In the genomic region with DNA sequence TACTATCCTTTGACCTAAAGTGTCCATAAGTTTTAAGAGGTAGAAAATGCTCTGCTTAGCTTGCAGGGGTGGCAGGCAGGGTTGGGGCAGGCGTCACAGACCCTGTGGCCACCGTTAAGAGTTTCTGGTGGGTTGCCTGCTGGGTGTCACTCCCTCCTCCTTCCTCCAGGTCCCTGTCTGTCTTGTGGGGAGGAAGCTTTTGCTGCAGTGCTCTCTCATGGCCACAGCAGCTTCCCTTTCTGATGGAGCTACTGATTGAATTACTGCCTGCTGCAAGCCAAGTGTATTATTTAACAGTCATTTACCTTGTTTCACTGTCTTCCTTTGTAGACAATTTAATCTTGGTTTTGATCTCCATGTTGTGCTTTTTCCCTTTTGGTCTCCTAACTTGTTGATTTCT, we compare ENCODE assay signal across 22 cellular contexts.
DNase-seq lines count a peak whose midpoint lies in the region; ATAC-seq, FAIRE-seq and TF ChIP-seq lines count a peak whose summit lies in the region.
"Had no signal": no experiment of that assay in that cellular context is flagged by ENCODE, and none has a peak within 500 bp of the region (broad histone marks: within the 10 kb centered on the region; RNA-seq: fewer than 3 reads in every experiment).

No MANE protein-coding gene starts in this region.

- TF ChIP-seq CTCF in DND-41 (IDR thresholded peaks at IDR 0.05; ENCODE audit: borderline replicate concordance, extremely low read depth, low read length, poor library complexity, severe bottlenecking) (peak; percentile 56), Loucy (conservative IDR thresholded peaks at IDR 0.05; ENCODE audit: low read length) (no peak), GM12878 (IDR thresholded peaks at IDR 0.05 in 2 of 3, conservative IDR thresholded peaks at IDR 0.05 in 1 of 3; ENCODE audit: control insufficient read depth in 2 of 3, extremely low read depth in 1 of 3, insufficient read depth in 1 of 3, low read depth in 3 of 3, low read length in 3 of 3) (0 out of 6 replicates have a peak, but pooled peaks of 1 of the 3 experiments have one; percentile 3), dorsolateral prefrontal cortex (IDR thresholded peaks at IDR 0.05 in 54 of 56, conservative IDR thresholded peaks at IDR 0.05 in 2 of 56; ENCODE audit: low read depth in 1 of 56, partially characterized antibody in 56 of 56) (no peak)

- H4K20me1 ChIP-seq in DND-41 (ENCODE audit: insufficient read depth, low read length) (no peaks in the 10 kb centered on the region), Loucy (ENCODE audit: insufficient read depth, low read length, poor library complexity, severe bottlenecking) (no peaks in the 10 kb centered on the region), GM12878 (ENCODE audit: control insufficient read depth, insufficient read depth) (no peaks in the 10 kb centered on the region)

- H3K36me3 ChIP-seq in DND-41 (ENCODE audit: insufficient read depth, low read length) (no peaks in the 10 kb centered on the region), Loucy (ENCODE audit: insufficient read depth, low read length) (no peaks in the 10 kb centered on the region), GM12878 (ENCODE audit: control insufficient read depth in 2 of 2, insufficient read depth in 2 of 2, low read length in 1 of 2) (no peaks in the 10 kb centered on the region)

- TF ChIP-seq POLR2A in GM12878 (IDR thresholded peaks at IDR 0.05; ENCODE audit: low read depth, low read length): no peak

- no peak for FAIRE-seq in GM12878 (lab: Jason Lieb, UNC)
- FAIRE-seq: GM19239 had no signal

- WGBS in GM12878 (ENCODE audit: insufficient coverage, insufficient replicate concordance, low lambda C conversion rate, missing lambda C conversion rate): 0% methylated on average over 2 of the region's 2 CpGs

- H3K27ac ChIP-seq in DND-41 (ENCODE audit: low read length): peak overlapping the region; percentile 83
- no peak overlapping the region for H3K27ac ChIP-seq in GM12878 (ENCODE audit: control insufficient read depth, insufficient read depth)
- no peak overlapping the region for H3K27ac ChIP-seq in dorsolateral prefrontal cortex

- H3K9me2 ChIP-seq in Loucy (replicated peaks; ENCODE audit: low read depth, low read length): no peaks in the 10 kb centered on the region

- peak overlapping the region; percentile 68 for H3K4me2 ChIP-seq in DND-41 (ENCODE audit: insufficient read depth, low read length)
- peak overlapping the region; percentile 35 for H3K4me2 ChIP-seq in Loucy (ENCODE audit: low read depth, low read length, poor library complexity, severe bottlenecking)
- H3K4me2 ChIP-seq in GM12878 (ENCODE audit: control insufficient read depth, insufficient read depth): no peak overlapping the region

- SMC1A ChIA-PET in GM12878 (lab: Charles Lee; ENCODE audit: uncharacterized antibody, unreplicated experiment): interaction anchor here (0.7 to 3.9 kb wide), 19 partner anchors 9 to 351 kb away, joined by 3 to 21 read pairs (median 5); no protein-coding TSS in a partner anchor

- H3K9me3 ChIP-seq in DND-41 (ENCODE audit: insufficient read depth, low read length, severe bottlenecking): no peaks in the 10 kb centered on the region
- no peaks in the 10 kb centered on the region for H3K9me3 ChIP-seq in Loucy (ENCODE audit: insufficient read depth, low read depth, low read length)
- H3K9me3 ChIP-seq in GM12878 (replicated peaks; ENCODE audit: control insufficient read depth, insufficient read depth, low read length): no peaks in the 10 kb centered on the region
- H3K9me3 ChIP-seq: Caco-2 had no signal

- H3K4me3 ChIP-seq in DND-41 (ENCODE audit: low read depth in 1 of 2, low read length in 2 of 2): peak overlapping the region in 1 of 2 experiments; percentile 44; a peak in 2 of 4 replicates
- no peak overlapping the region for H3K4me3 ChIP-seq in Loucy (ENCODE audit: low read length, poor library complexity, severe bottlenecking)
- H3K4me3 ChIP-seq in GM12878: no peak overlapping the region
- H3K4me3 ChIP-seq in dorsolateral prefrontal cortex: no peak overlapping the region

- DNase-seq in DND-41 (peak; percentile 77), GM12878 (ENCODE audit: low read depth, low spot score) (no peak), DMS53 (lab: John Stamatoyannopoulos, UW) (no peak), dorsolateral prefrontal cortex (no peak)
- DNase-seq in activated CD4-positive, alpha-beta memory T cell treated with anti-CD3 and anti-CD28 coated beads for 36 hours: no peak
- DNase-seq: Caco-2, DMS153, EL, H7, HFFc6, NCI-H1105 treated with DMSO at 0.1 percent for 48 hours, NCI-H1694, NCI-H510A, NCI-H748 treated with DMSO at 0.1 percent for 48 hours, SHP77 treated with DMSO at 0.1 percent for 48 hours had no signal

- peak; percentile 97 for ATAC-seq in DND-41 (ENCODE audit: insufficient read depth, low read depth)
- ATAC-seq in GM19463 (IDR thresholded peaks at IDR 0.05; ENCODE audit: unreplicated experiment): peak; percentile 33
- peak; percentile 64 for ATAC-seq in GM12878
- ATAC-seq in GM18502 (IDR thresholded peaks at IDR 0.05; ENCODE audit: poor library complexity, unreplicated experiment): no peak
- ATAC-seq: SK-N-SH treated with all-trans-retinoic acid at 6 μM for 48 hours had no signal

- in situ Hi-C loops in GM12878 (cut with MboI): no loop called here

- TF ChIP-seq EP300 in GM12878 (IDR thresholded peaks at IDR 0.05; ENCODE audit: borderline replicate concordance in 1 of 2, control insufficient read depth in 1 of 2, low read depth in 2 of 2, low read length in 2 of 2): no peak

- POLR2A ChIA-PET in GM12878 (lab: Charles Lee): interaction anchor here (0.5 to 2.0 kb wide), 6 partner anchors 24 to 113 kb away, joined by 3 to 5 read pairs (median 3); no protein-coding TSS in a partner anchor
- POLR2A ChIA-PET in activated CD4-positive, alpha-beta memory T cell treated with anti-CD3 and anti-CD28 coated beads for 36 hours (lab: Charles Lee): no interaction called here

- H3K4me1 Mint-ChIP-seq in activated CD4-positive, alpha-beta memory T cell treated with anti-CD3 and anti-CD28 coated beads for 36 hours (ENCODE audit: low read depth): no peaks in the 10 kb centered on the region
- H3K4me1 Mint-ChIP-seq: B cell, IgD-negative memory B cell had no signal

- H3K79me2 ChIP-seq in DND-41 (ENCODE audit: insufficient read depth, low read length) (no peaks in the 10 kb centered on the region), Loucy (ENCODE audit: insufficient read depth, low read length) (no peaks in the 10 kb centered on the region), GM12878 (ENCODE audit: control insufficient read depth, insufficient read depth, low read length) (no peaks in the 10 kb centered on the region)

- no peaks in the 10 kb centered on the region for H3K9me3 Mint-ChIP-seq in activated CD4-positive, alpha-beta memory T cell treated with anti-CD3 and anti-CD28 coated beads for 36 hours

- H3K9ac ChIP-seq in DND-41 (ENCODE audit: low read depth, low read length): peak overlapping the region; percentile 43
- no peak overlapping the region for H3K9ac ChIP-seq in Loucy (ENCODE audit: low read depth, low read length, poor library complexity, severe bottlenecking)
- H3K9ac ChIP-seq in GM12878 (ENCODE audit: control insufficient read depth, insufficient read depth, low read length): no peak overlapping the region

- BruUV-seq in GM12878 (replicated peaks; lab: Mats Ljungman, UMichigan): no TSS peak

- H3F3A ChIP-seq in Loucy (ENCODE audit: low read depth): no peaks in the 10 kb centered on the region

- H3K36me3 Mint-ChIP-seq in activated CD4-positive, alpha-beta memory T cell treated with anti-CD3 and anti-CD28 coated beads for 36 hours: no peaks in the 10 kb centered on the region
- H3K36me3 Mint-ChIP-seq: IgD-negative memory B cell had no signal

- RAD21 ChIA-PET in GM12878 (lab: Charles Lee; ENCODE audit: unreplicated experiment): interaction anchor here (0.6 to 4.1 kb wide), 16 partner anchors 23 to 235 kb away, joined by 3 to 22 read pairs (median 4); no protein-coding TSS in a partner anchor

- peak; percentile 6; the same call in 1 of the 2 replicates for TF ChIP-seq RAD21 in GM12878 (IDR thresholded peaks at IDR 0.05; ENCODE audit: insufficient read depth, low read depth, low read length)

- H3K4me1 ChIP-seq in DND-41 (ENCODE audit: insufficient read depth, low read length): peaks cover 45% of the 10 kb centered on the region
- H3K4me1 ChIP-seq in Loucy (ENCODE audit: insufficient read depth, low read length, poor library complexity, severe bottlenecking): peaks cover 11% of the 10 kb centered on the region
- no peaks in the 10 kb centered on the region for H3K4me1 ChIP-seq in GM12878 (ENCODE audit: control insufficient read depth, insufficient read depth, low read length)
- H3K4me1 ChIP-seq: Caco-2 had no signal

- no peak overlapping the region for H3K4me3 Mint-ChIP-seq in activated CD4-positive, alpha-beta memory T cell treated with anti-CD3 and anti-CD28 coated beads for 36 hours
- H3K4me3 Mint-ChIP-seq: B cell, HFFc6, IgD-negative memory B cell had no signal

- intact Hi-C loops in GM12878 (cut with micrococcal nuclease; ENCODE audit: unreplicated experiment): loop anchor here (5.0 to 10.0 kb wide), 4 partner anchors 77 to 206 kb away; no protein-coding TSS in a partner anchor
- intact Hi-C loops in activated CD4-positive, alpha-beta memory T cell treated with anti-CD3 and anti-CD28 coated beads for 36 hours (cut with micrococcal nuclease): no loop called here
- intact Hi-C loops in dorsolateral prefrontal cortex (cut with DNase I): no loop called here

- H2AFZ ChIP-seq in DND-41 (ENCODE audit: low read depth, low read length) (peak overlapping the region; percentile 77), Loucy (ENCODE audit: low read length) (no peak overlapping the region; the same call in 1 of the 2 replicates), GM12878 (ENCODE audit: control insufficient read depth, low read depth, low read length) (no peak overlapping the region)

- H3K27me3 ChIP-seq in DND-41 (ENCODE audit: insufficient read depth, low read length, poor library complexity) (no peaks in the 10 kb centered on the region), Loucy (ENCODE audit: insufficient read depth, low read length, poor library complexity, severe bottlenecking) (no peaks in the 10 kb centered on the region), GM12878 (replicated peaks in 1 of 2; ENCODE audit: control insufficient read depth in 2 of 2, insufficient read depth in 2 of 2, low read length in 1 of 2) (no peaks in the 10 kb centered on the region), dorsolateral prefrontal cortex (peaks cover 0 to 48% (median 5%) of the 10 kb centered on the region in 45 donors)

- no peak overlapping the region for H3K27ac Mint-ChIP-seq in activated CD4-positive, alpha-beta memory T cell treated with anti-CD3 and anti-CD28 coated beads for 36 hours
- H3K27ac Mint-ChIP-seq: B cell, HFFc6, IgD-negative memory B cell had no signal

- H3K27me3 Mint-ChIP-seq in activated CD4-positive, alpha-beta memory T cell treated with anti-CD3 and anti-CD28 coated beads for 36 hours: no peaks in the 10 kb centered on the region
- H3K27me3 Mint-ChIP-seq: B cell had no signal

- CTCF ChIA-PET in GM12878 (lab: Yijun Ruan, JAX): interaction anchor here (0.6 to 1.9 kb wide), 8 partner anchors 18 to 235 kb away, joined by 3 to 5 read pairs (median 4); no protein-coding TSS in a partner anchor
- CTCF ChIA-PET in activated CD4-positive, alpha-beta memory T cell treated with anti-CD3 and anti-CD28 coated beads for 36 hours (lab: Charles Lee): no interaction called here

TF ChIP-seq in GM12878, 131 proteins besides CTCF, POLR2A, EP300 and RAD21 (continues in another document):
- TF ChIP-seq JUNB (IDR thresholded peaks at IDR 0.05) (no peak), FOXK2 (IDR thresholded peaks at IDR 0.05) (no peak)
